Comparison of ENCODE assay signal across 8 cellular contexts in genomic region chr7:159030490-159031134, GRCh38.
DNase-seq lines count a peak whose midpoint lies in the region; ATAC-seq and TF ChIP-seq lines count a peak whose summit lies in the region.

No MANE protein-coding gene starts in this region.

- peaks cover 11% of the 10 kb centered on the region for H3K27me3 Mint-ChIP-seq in activated T-helper 2 cell treated with anti-CD3 and anti-CD28 coated beads, Interferon-gamma antibody, Interleukin-2, Interleukin-4, amounts not matched to agents 10 μg/mL and 5 μg/mL and 100 μg/mL, durations not matched to agents 14 hours and 24 hours and 36 hours (ENCODE audit: low read depth)

- peak overlapping the region; percentile 55 for H3K4me3 Mint-ChIP-seq in activated T-helper 2 cell treated with anti-CD3 and anti-CD28 coated beads, Interferon-gamma antibody, Interleukin-2, Interleukin-4, amounts not matched to agents 10 μg/mL and 5 μg/mL and 100 μg/mL, durations not matched to agents 14 hours and 24 hours and 36 hours (ENCODE audit: low read depth)

- H3K23ac ChIP-seq in trophoblast cell (ENCODE audit: low read length): no peak overlapping the region

- peak overlapping the region; percentile 83 for H3K4me2 ChIP-seq in trophoblast cell (ENCODE audit: low read length)

- H4K12ac ChIP-seq in trophoblast cell (ENCODE audit: low read depth, low read length): no peak overlapping the region

- H3K9me3 ChIP-seq in heart right ventricle (no peaks in the 10 kb centered on the region), trophoblast cell (ENCODE audit: insufficient read depth, low read depth, low read length) (peaks cover 3% of the 10 kb centered on the region)

- H4K91ac ChIP-seq in trophoblast cell (ENCODE audit: low read depth, low read length): no peak overlapping the region

- H3K18ac ChIP-seq in trophoblast cell (ENCODE audit: low read length): no peak overlapping the region

- H2BK5ac ChIP-seq in trophoblast cell (ENCODE audit: low read depth, low read length, poor library complexity): no peak overlapping the region

- peaks cover 12% of the 10 kb centered on the region for H3K4me1 Mint-ChIP-seq in activated T-helper 2 cell treated with anti-CD3 and anti-CD28 coated beads, Interferon-gamma antibody, Interleukin-2, Interleukin-4, amounts not matched to agents 10 μg/mL and 5 μg/mL and 100 μg/mL, durations not matched to agents 14 hours and 24 hours and 36 hours (ENCODE audit: low read depth)

- H3K79me2 ChIP-seq in trophoblast cell (ENCODE audit: control insufficient read depth, insufficient read depth, low read length, poor library complexity): no peaks in the 10 kb centered on the region

- H2BK120ac ChIP-seq in trophoblast cell (ENCODE audit: insufficient read depth, low read length, poor library complexity): peak overlapping the region; percentile 20

- H3K4me1 ChIP-seq in heart right ventricle (peaks cover 0 to 37% (median 17%) of the 10 kb centered on the region in 9 donors), trophoblast cell (ENCODE audit: control insufficient read depth in 1 of 2, insufficient read depth in 2 of 2, low read length in 2 of 2) (peaks cover 10 to 15% of the 10 kb centered on the region in 2 experiments)

- no peak overlapping the region for H3K9ac ChIP-seq in trophoblast cell (ENCODE audit: low read length)

- H3K36me3 ChIP-seq in heart right ventricle (peaks cover 0 to 21% (median 0%) of the 10 kb centered on the region in 9 donors), trophoblast cell (ENCODE audit: control insufficient read depth in 1 of 2, insufficient read depth in 2 of 2, low read length in 2 of 2) (no peaks in the 10 kb centered on the region)

- peaks cover 3% of the 10 kb centered on the region for H3K36me3 Mint-ChIP-seq in activated T-helper 2 cell treated with anti-CD3 and anti-CD28 coated beads, Interferon-gamma antibody, Interleukin-2, Interleukin-4, amounts not matched to agents 10 μg/mL and 5 μg/mL and 100 μg/mL, durations not matched to agents 14 hours and 24 hours and 36 hours (ENCODE audit: low read depth)

- H3K4ac ChIP-seq in trophoblast cell (ENCODE audit: low read depth, low read length): no peak overlapping the region

- DNase-seq in DMS79 treated with DMSO at 0.1 percent for 48 hours (lab: John Stamatoyannopoulos, UW) (peak; percentile 29), NCI-H1105 (lab: John Stamatoyannopoulos, UW) (peak; percentile 16), heart right ventricle (peak; percentile 60 to 62), trophoblast cell (peak; percentile 62 to 64)
- DNase-seq in activated T-helper 2 cell treated with anti-CD3 and anti-CD28 coated beads, Interferon-gamma antibody, Interleukin-2, Interleukin-4, amounts not matched to agents 10 μg/mL and 5 μg/mL and 100 μg/mL, durations not matched to agents 14 hours and 24 hours and 36 hours (ENCODE audit: low spot score): no peak
- DNase-seq in activated effector memory CD4-positive, alpha-beta T cell treated with anti-CD3 and anti-CD28 coated beads, Interleukin-2, amount 50 U/mL, for 16 hours: no peak

- intact Hi-C loops in activated T-helper 2 cell treated with anti-CD3 and anti-CD28 coated beads, Interferon-gamma antibody, Interleukin-2, Interleukin-4, amounts not matched to agents 10 μg/mL and 5 μg/mL and 100 μg/mL, durations not matched to agents 14 hours and 24 hours and 36 hours (cut with micrococcal nuclease): no loop called here
- intact Hi-C loops in heart right ventricle (cut with DNase I): loop anchor here in 3 of 10 donors (5.0 to 10.0 kb wide), 2 partner anchors 112 to 114 kb away; partner anchors contain the start of gene VIPR2 (in 3 of the 3)

- H2BK12ac ChIP-seq in trophoblast cell (ENCODE audit: low read length): no peak overlapping the region

- H3K9me3 Mint-ChIP-seq in activated T-helper 2 cell treated with anti-CD3 and anti-CD28 coated beads, Interferon-gamma antibody, Interleukin-2, Interleukin-4, amounts not matched to agents 10 μg/mL and 5 μg/mL and 100 μg/mL, durations not matched to agents 14 hours and 24 hours and 36 hours: no peaks in the 10 kb centered on the region

- 2 to 3% methylated on average over 59 of the region's 59 CpGs for WGBS in heart right ventricle, 2 donors
- no CpG with 5 or more reads among the region's 59 CpGs for WGBS in trophoblast cell (ENCODE audit: extremely low coverage, insufficient coverage, insufficient read length)

- H3K27ac Mint-ChIP-seq in activated T-helper 2 cell treated with anti-CD3 and anti-CD28 coated beads, Interferon-gamma antibody, Interleukin-2, Interleukin-4, amounts not matched to agents 10 μg/mL and 5 μg/mL and 100 μg/mL, durations not matched to agents 14 hours and 24 hours and 36 hours: no peak overlapping the region

- H2AFZ ChIP-seq in trophoblast cell (ENCODE audit: insufficient read depth, low read length, poor library complexity): peak overlapping the region; percentile 3

- TF ChIP-seq CTCF in heart right ventricle (IDR thresholded peaks at IDR 0.05): peak in 8 of 9 donors; percentile 7 to 58 (median 46)

- no peak overlapping the region for H2AK5ac ChIP-seq in trophoblast cell (ENCODE audit: low read length)

- peak; percentile 53 to 77 (median 69) for ATAC-seq in heart right ventricle
- ATAC-seq in GM21786 (IDR thresholded peaks at IDR 0.05; ENCODE audit: unreplicated experiment): no peak
- ATAC-seq in HG02623 (IDR thresholded peaks at IDR 0.05; ENCODE audit: unreplicated experiment): no peak

- peak overlapping the region; percentile 3 for H3K14ac ChIP-seq in trophoblast cell (ENCODE audit: low read length)

- H3K27me3 ChIP-seq in heart right ventricle (peaks cover 0 to 25% (median 0%) of the 10 kb centered on the region in 7 donors), trophoblast cell (ENCODE audit: insufficient read depth, low read length) (no peaks in the 10 kb centered on the region)

- peak overlapping the region; percentile 34 to 84 (median 75) for H3K27ac ChIP-seq in heart right ventricle
- H3K27ac ChIP-seq in trophoblast cell (ENCODE audit: low read depth, low read length): no peak overlapping the region

- peak overlapping the region; percentile 21 for H4K8ac ChIP-seq in trophoblast cell (ENCODE audit: low read depth, low read length)

- peak overlapping the region; percentile 32 to 67 (median 56) for H3K4me3 ChIP-seq in heart right ventricle
- H3K4me3 ChIP-seq in trophoblast cell (ENCODE audit: low read depth, low read length): peak overlapping the region; percentile 59

- peaks cover 5% of the 10 kb centered on the region for H3K79me1 ChIP-seq in trophoblast cell (ENCODE audit: low read length)

Comparison
In these comparisons a context has a peak if more than half of its experiments do, and no peak if none do; other contexts are left out.
1. DNase-seq: peak in DMS79 treated with DMSO at 0.1 percent for 48 hours (single experiment), NCI-H1105 (single experiment), heart right ventricle (2 of 2) and trophoblast cell (2 of 2); none in activated T-helper 2 cell treated with anti-CD3 and anti-CD28 coated beads, Interferon-gamma antibody, Interleukin-2, Interleukin-4, amounts not matched to agents 10 μg/mL and 5 μg/mL and 100 μg/mL, durations not matched to agents 14 hours and 24 hours and 36 hours (single experiment) and activated effector memory CD4-positive, alpha-beta T cell treated with anti-CD3 and anti-CD28 coated beads, Interleukin-2, amount 50 U/mL, for 16 hours (single experiment).
2. ATAC-seq: peak in heart right ventricle (8 of 8); none in GM21786 (single experiment) and HG02623 (single experiment).